Comparison of ENCODE assay signal across 8 cellular contexts in genomic region chr17:74467221-74467951, GRCh38. TPM values are rescaled to one million over a fixed set of nuclear protein-coding genes. Genes with fewer than 3 reads are reported as not detected.
DNase-seq lines count a peak whose midpoint lies in the region; ATAC-seq, FAIRE-seq and TF ChIP-seq lines count a peak whose summit lies in the region.

No MANE protein-coding gene starts in this region.

- intact Hi-C loops in endothelial cell of umbilical vein (cut with micrococcal nuclease): no loop called here

- H3K27me3 ChIP-seq in endothelial cell of umbilical vein (ENCODE audit: control insufficient read depth in 2 of 2, insufficient read depth in 2 of 2, low read length in 2 of 2) (peaks cover 1 to 11% of the 10 kb centered on the region in 2 experiments), suprapubic skin (peaks cover 40% of the 10 kb centered on the region)

- no peak overlapping the region for H3K4me2 ChIP-seq in endothelial cell of umbilical vein (ENCODE audit: insufficient read depth, low read length)

- POLR2A ChIA-PET in endothelial cell of umbilical vein (lab: Charles Lee): no interaction called here

- CTCF ChIA-PET in endothelial cell of umbilical vein (lab: Charles Lee): interaction anchor here (1.5 kb wide), 1 partner anchor 88 kb away, joined by 3 read pairs; no protein-coding TSS in a partner anchor

- H3K9ac ChIP-seq in endothelial cell of umbilical vein (replicated peaks; ENCODE audit: extremely low read depth, insufficient read depth, low read length): no peak overlapping the region

- H3K36me3 ChIP-seq in endothelial cell of umbilical vein (ENCODE audit: control insufficient read depth in 2 of 2, extremely low read depth in 1 of 2, insufficient read depth in 2 of 2, low read length in 2 of 2) (no peaks in the 10 kb centered on the region), suprapubic skin (no peaks in the 10 kb centered on the region)

- peak; percentile 91 for DNase-seq in GM12865 (ENCODE audit: low read depth)
- DNase-seq in endothelial cell of umbilical vein (ENCODE audit: low read depth, low spot score): no peak
- no peak for DNase-seq in suprapubic skin (ENCODE audit: low spot score in 2 of 2)
- DNase-seq in putamen (ENCODE audit: low spot score): no peak
- no peak for DNase-seq in urothelium cell line (ENCODE audit: low spot score)
- no peak for DNase-seq in effector CD4-positive, alpha-beta T cell

- WGBS in suprapubic skin: 54% methylated on average over 21 of the region's 21 CpGs

- H3K4me3 ChIP-seq in GM12865 (ENCODE audit: low read depth, low read length): peak overlapping the region; percentile 82
- no peak overlapping the region for H3K4me3 ChIP-seq in endothelial cell of umbilical vein (replicated peaks in 1 of 3; ENCODE audit: insufficient read depth in 1 of 3, low read depth in 1 of 3, low read length in 3 of 3)
- peak overlapping the region; percentile 34 for H3K4me3 ChIP-seq in suprapubic skin

- no peaks in the 10 kb centered on the region for H3K9me3 ChIP-seq in endothelial cell of umbilical vein (replicated peaks; ENCODE audit: control insufficient read depth, insufficient read depth, low read length)
- no peaks in the 10 kb centered on the region for H3K9me3 ChIP-seq in suprapubic skin

- TF ChIP-seq POLR2A in endothelial cell of umbilical vein (IDR thresholded peaks at IDR 0.05; ENCODE audit: low read depth, low read length) (no peak), suprapubic skin (IDR thresholded peaks at IDR 0.05) (no peak)

- dilution Hi-C loops in endothelial cell of umbilical vein (cut with MboI; ENCODE audit: extremely low pct_ligation_motif_present, low sequenced_read_pairs): no loop called here

- H3K9me1 ChIP-seq in endothelial cell of umbilical vein (replicated peaks; ENCODE audit: control insufficient read depth, extremely low read depth, insufficient read depth, low read length): no peaks in the 10 kb centered on the region

- no peak overlapping the region for H2AFZ ChIP-seq in endothelial cell of umbilical vein (ENCODE audit: low read depth, low read length)

- H4K20me1 ChIP-seq in endothelial cell of umbilical vein (replicated peaks; ENCODE audit: control insufficient read depth, extremely low read depth, insufficient read depth, low read length): no peaks in the 10 kb centered on the region

- H3K4me1 ChIP-seq in endothelial cell of umbilical vein (ENCODE audit: control insufficient read depth, extremely low read depth, insufficient read depth, low read length): no peaks in the 10 kb centered on the region
- peaks cover 5% of the 10 kb centered on the region for H3K4me1 ChIP-seq in suprapubic skin

- FAIRE-seq in endothelial cell of umbilical vein (lab: Jason Lieb, UNC) (no peak), urothelium cell line (lab: Jason Lieb, UNC) (no peak)

- TF ChIP-seq CTCF in GM12865 (IDR thresholded peaks at IDR 0.05; ENCODE audit: insufficient read depth, low read depth, low read length, missing control alignments) (no peak), endothelial cell of umbilical vein (IDR thresholded peaks at IDR 0.05; ENCODE audit: extremely low read depth in 1 of 2, insufficient read depth in 1 of 2, low read depth in 1 of 2, low read length in 2 of 2) (no peak), suprapubic skin (IDR thresholded peaks at IDR 0.05) (no peak)

- H3K27ac ChIP-seq in endothelial cell of umbilical vein (ENCODE audit: insufficient read depth, low read depth, low read length) (no peak overlapping the region), suprapubic skin (no peak overlapping the region)

- no peak for TF ChIP-seq EP300 in suprapubic skin (IDR thresholded peaks at IDR 0.05)

- ATAC-seq in GM19468 (IDR thresholded peaks at IDR 0.05; ENCODE audit: extremely low read depth, unreplicated experiment): peak; percentile 82
- ATAC-seq in HG03521 (IDR thresholded peaks at IDR 0.05; ENCODE audit: unreplicated experiment): peak; percentile 68

- no TSS peak for BruUV-seq in endothelial cell of umbilical vein (replicated peaks; lab: Mats Ljungman, UMichigan)

- H3K79me2 ChIP-seq in endothelial cell of umbilical vein (ENCODE audit: control insufficient read depth, insufficient read depth, low read length): no peaks in the 10 kb centered on the region

TF ChIP-seq in endothelial cell of umbilical vein, 7 proteins besides CTCF, POLR2A, EP300 and RAD21:
- no peak for TF ChIP-seq JUN (IDR thresholded peaks at IDR 0.05; ENCODE audit: borderline replicate concordance, insufficient read depth, insufficient read length, low read depth)
- peak; percentile 18 for TF ChIP-seq EZH2 (IDR thresholded peaks at IDR 0.05; ENCODE audit: borderline replicate concordance, low read depth, low read length, severe bottlenecking)

RNA-seq across cellular contexts. Expression of gene CD300A, which starts 1.0 kb away (rescaled TPM):
- total RNA-seq in endothelial cell of umbilical vein (not detected in 2 replicates), suprapubic skin (1 to 10 TPM; 1.4 to 6.3 (median 2.9) TPM)
- polyA plus RNA-seq in endothelial cell of umbilical vein: not detected in 2 replicates
- not detected in 2 replicates for polyA plus RNA-seq in endothelial cell of umbilical vein (2011; cell fraction: cytosol; rRNA removed)
- polyA plus RNA-seq in endothelial cell of umbilical vein (2011; cell fraction: nucleus; rRNA removed): not detected in 2 replicates
- not detected in 2 replicates for polyA plus RNA-seq in endothelial cell of umbilical vein (2012)
- polyA minus RNA-seq in endothelial cell of umbilical vein: 0.49 and 0.53 TPM in 2 replicates
- not detected for polyA minus RNA-seq in endothelial cell of umbilical vein (2011; cell fraction: cytosol; rRNA and poly(A)+ RNA removed)
- polyA minus RNA-seq in endothelial cell of umbilical vein (2011; cell fraction: nucleus; rRNA and poly(A)+ RNA removed): not detected in 2 replicates

RNA-seq across cellular contexts. Expression of gene GPRC5C, which starts 35.5 kb away (rescaled TPM):
- not detected in 2 replicates for total RNA-seq in endothelial cell of umbilical vein
- polyA plus RNA-seq in endothelial cell of umbilical vein: not detected in 2 replicates
- polyA plus RNA-seq in endothelial cell of umbilical vein (2011; cell fraction: cytosol; rRNA removed): not detected in 2 replicates
- polyA plus RNA-seq in endothelial cell of umbilical vein (2011; cell fraction: nucleus; rRNA removed): not detected in 2 replicates
- not detected in 2 replicates for polyA plus RNA-seq in endothelial cell of umbilical vein (2012)
- 0.44 and 2.4 TPM in 2 replicates for polyA minus RNA-seq in endothelial cell of umbilical vein
- polyA minus RNA-seq in endothelial cell of umbilical vein (2011; cell fraction: cytosol; rRNA and poly(A)+ RNA removed): 14.3 TPM
- not detected in 2 replicates for polyA minus RNA-seq in endothelial cell of umbilical vein (2011; cell fraction: nucleus; rRNA and poly(A)+ RNA removed)
- total RNA-seq in suprapubic skin: 100 to 1,000 TPM in 1 of 4 donors, 10 to 100 TPM in 3; 72.0 to 106 (median 91.5) TPM

Comparison
In these comparisons a context has a peak if more than half of its experiments do, and no peak if none do; other contexts are left out.
1. H3K4me3 ChIP-seq: peak in GM12865 (single experiment) and suprapubic skin (single experiment); none in endothelial cell of umbilical vein (0 of 3).
2. RNA of gene GPRC5C, which starts 35.5 kb away (total RNA-seq): 72.0 to 106 TPM in suprapubic skin; not detected in endothelial cell of umbilical vein; every median in the first group is over 10 times any median in the second.